Comparison of ENCODE assay signal across 18 cellular contexts in the genomic region with DNA sequence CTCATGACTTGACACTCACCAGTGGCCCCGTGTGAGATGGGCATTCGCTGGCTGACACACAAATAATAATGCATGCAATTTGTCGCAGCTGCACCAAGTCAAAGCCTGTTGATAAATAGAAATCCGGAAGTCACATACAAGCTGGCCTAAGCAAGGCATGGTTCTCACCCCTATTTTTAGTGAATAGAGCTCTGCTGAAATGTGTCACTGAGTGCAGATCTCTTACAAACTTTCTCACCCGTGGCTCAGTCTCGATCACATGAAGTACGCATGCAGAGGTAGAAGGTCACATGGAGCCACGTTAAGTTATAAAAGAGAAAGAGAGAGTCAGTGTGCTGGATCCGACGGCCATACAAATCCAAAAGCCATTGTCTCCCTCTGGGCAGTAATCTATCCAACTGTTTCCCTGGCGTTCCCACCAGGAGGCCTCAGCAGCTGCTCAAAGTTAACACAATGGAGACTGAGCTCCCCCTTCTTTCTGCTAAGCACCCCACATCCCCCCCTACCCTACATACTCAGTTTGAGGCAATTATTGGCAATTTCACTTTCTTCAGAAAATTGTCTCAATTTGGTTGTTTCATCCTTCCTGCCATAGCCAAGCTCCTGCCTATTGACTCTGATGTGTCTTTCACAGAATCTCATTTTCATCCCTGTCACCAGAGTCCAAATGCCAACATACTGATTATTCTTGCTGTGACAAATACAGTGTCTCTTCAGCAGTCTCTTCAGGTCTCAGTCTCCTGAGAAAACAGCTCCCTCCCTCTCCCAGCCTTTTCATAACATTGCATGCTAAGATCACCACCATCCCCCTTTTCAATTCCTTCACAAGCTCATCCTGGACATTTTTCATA.
DNase-seq lines count a peak whose midpoint lies in the region; ATAC-seq and TF ChIP-seq lines count a peak whose summit lies in the region.
"Had no signal": no experiment of that assay in that cellular context is flagged by ENCODE, and none has a peak within 500 bp of the region (broad histone marks: within the 10 kb centered on the region; RNA-seq: fewer than 3 reads in every experiment).

No MANE protein-coding gene starts in this region.

- H3K27ac Mint-ChIP-seq in GM23338 (no peak overlapping the region), osteocyte (ENCODE audit: unreplicated experiment) (no peak overlapping the region), Caco-2 (ENCODE audit: unreplicated experiment) (no peak overlapping the region)
- H3K27ac Mint-ChIP-seq: B cell; CD4-positive, alpha-beta T cell; HFFc6 had no signal

- BruUV-seq in PC-3 (replicated peaks; lab: Mats Ljungman, UMichigan), result no TSS peak
- no TSS peak for BruUV-seq in Caco-2 (replicated peaks; lab: Mats Ljungman, UMichigan)

- H4K20me1 ChIP-seq in GM23338 (replicated peaks; ENCODE audit: insufficient read depth) (no peaks in the 10 kb centered on the region), PC-3 (ENCODE audit: low read length) (no peaks in the 10 kb centered on the region)

- intact Hi-C loops in PC-3 (cut with micrococcal nuclease) (no loop called here), Caco-2 (cut with micrococcal nuclease; ENCODE audit: unreplicated experiment) (no loop called here), right lobe of liver (cut with DNase I) (no loop called here)

- 79% methylated on average over 10 of the region's 11 CpGs for WGBS in right lobe of liver (ENCODE audit: insufficient coverage, low coverage, low lambda C conversion rate, missing lambda C conversion rate)

- H3K4me1 Mint-ChIP-seq in GM23338, result peaks cover 19% of the 10 kb centered on the region; the same call in 2 of the 3 replicates
- peaks cover 7% of the 10 kb centered on the region for H3K4me1 Mint-ChIP-seq in osteocyte (ENCODE audit: unreplicated experiment)
- peaks cover 6% of the 10 kb centered on the region for H3K4me1 Mint-ChIP-seq in Caco-2 (ENCODE audit: low read depth, unreplicated experiment)
- H3K4me1 Mint-ChIP-seq: B cell had no signal

- POLR2A ChIA-PET in PC-3 (lab: Charles Lee; ENCODE audit: unreplicated experiment), result interaction anchor here (0.6 kb wide), 1 partner anchor 466 kb away, joined by 4 read pairs; no protein-coding TSS in a partner anchor
- POLR2A ChIA-PET in Caco-2 (lab: Charles Lee), result interaction anchor here (0.7 kb wide), 1 partner anchor 210 kb away, joined by 4 read pairs; no protein-coding TSS in a partner anchor

- H3K4me2 ChIP-seq in GM23338, result no peak overlapping the region
- H3K4me2 ChIP-seq in PC-3 (ENCODE audit: low read length), result no peak overlapping the region

- H3K9me2 ChIP-seq in GM23338 (ENCODE audit: insufficient read depth) (0 out of 2 replicates have a peak, but pooled peaks cover 5% of the 10 kb centered on the region), PC-3 (replicated peaks; ENCODE audit: low read length) (no peaks in the 10 kb centered on the region)

- no peaks in the 10 kb centered on the region for H3K36me3 ChIP-seq in GM23338 (ENCODE audit: insufficient read depth)
- no peaks in the 10 kb centered on the region for H3K36me3 ChIP-seq in PC-3 (ENCODE audit: low read depth, low read length)
- no peaks in the 10 kb centered on the region for H3K36me3 ChIP-seq in iPS-20b (ENCODE audit: insufficient read depth, low read depth, low read length)
- no peaks in the 10 kb centered on the region for H3K36me3 ChIP-seq in Caco-2 (ENCODE audit: control insufficient read depth, insufficient read depth, low read length)
- H3K36me3 ChIP-seq in right lobe of liver, result no peaks in the 10 kb centered on the region

- CTCF ChIA-PET in PC-3 (lab: Charles Lee) (no interaction called here), Caco-2 (lab: Charles Lee) (no interaction called here)

- no peak for TF ChIP-seq POLR2A in right lobe of liver (IDR thresholded peaks at IDR 0.05)

- H3K27me3 ChIP-seq in GM23338 (ENCODE audit: insufficient read depth), result no peaks in the 10 kb centered on the region
- H3K27me3 ChIP-seq in PC-3 (ENCODE audit: low read length), result no peaks in the 10 kb centered on the region
- no peaks in the 10 kb centered on the region for H3K27me3 ChIP-seq in iPS-20b (ENCODE audit: insufficient read depth, low read length)
- no peaks in the 10 kb centered on the region for H3K27me3 ChIP-seq in Caco-2 (replicated peaks; ENCODE audit: control insufficient read depth, insufficient read depth, low read length)
- H3K27me3 ChIP-seq in right lobe of liver, result no peaks in the 10 kb centered on the region

- no peak for TF ChIP-seq CTCF in GM23338 (conservative IDR thresholded peaks at IDR 0.05; ENCODE audit: low read depth in 2 of 2)
- 0 out of 2 replicates have a peak, but pooled peaks have one; percentile 24 for TF ChIP-seq CTCF in PC-3 (conservative IDR thresholded peaks at IDR 0.05; ENCODE audit: low read depth, low read length)
- no peak for TF ChIP-seq CTCF in osteocyte (IDR thresholded peaks at IDR 0.05)
- TF ChIP-seq CTCF in Caco-2 (IDR thresholded peaks at IDR 0.05; ENCODE audit: insufficient read depth in 1 of 2, low read depth in 1 of 2, low read length in 1 of 2, severe bottlenecking in 1 of 2, unreplicated experiment in 1 of 2), result peak in 1 of 2 experiments; percentile 4
- TF ChIP-seq CTCF in right lobe of liver (IDR thresholded peaks at IDR 0.05), result no peak

- no peak for DNase-seq in GM23338 (ENCODE audit: low spot score)
- no peak for DNase-seq in PC-3
- peak; percentile 17 for DNase-seq in osteocyte (ENCODE audit: extremely low spot score, unreplicated experiment)
- DNase-seq in Caco-2, result no peak
- DNase-seq in NCI-H2029 treated with DMSO at 0.1 percent for 48 hours (lab: John Stamatoyannopoulos, UW), result no peak
- DNase-seq in right lobe of liver, result no peak
- DNase-seq: CD4-positive, alpha-beta T cell; KBM-7; NCI-H1048; NCI-H2029; NCI-H524 treated with DMSO at 0.1 percent for 48 hours; SHP77 had no signal

- no peaks in the 10 kb centered on the region for H3K9me3 ChIP-seq in PC-3 (ENCODE audit: low read length)
- H3K9me3 ChIP-seq in iPS-20b (ENCODE audit: insufficient read depth, low read depth, low read length), result no peaks in the 10 kb centered on the region
- no peaks in the 10 kb centered on the region; the same call in 1 of the 2 replicates for H3K9me3 ChIP-seq in Caco-2
- no peaks in the 10 kb centered on the region for H3K9me3 ChIP-seq in right lobe of liver

- no peak overlapping the region for H3K27ac ChIP-seq in GM23338 (ENCODE audit: low read depth)
- H3K27ac ChIP-seq in PC-3 (ENCODE audit: low read length), result no peak overlapping the region
- H3K27ac ChIP-seq in iPS-20b (ENCODE audit: low read length), result no peak overlapping the region
- H3K27ac ChIP-seq in right lobe of liver, result no peak overlapping the region

- no peak overlapping the region for H3K4me3 ChIP-seq in GM23338
- H3K4me3 ChIP-seq in PC-3 (ENCODE audit: low read length), result no peak overlapping the region
- H3K4me3 ChIP-seq in iPS-20b (ENCODE audit: low read length), result 0 out of 2 replicates have a peak overlapping the region, but pooled peaks have one; percentile 20
- no peak overlapping the region for H3K4me3 ChIP-seq in Caco-2 (ENCODE audit: low read depth, low read length)
- H3K4me3 ChIP-seq in right lobe of liver, result no peak overlapping the region

- H3K4me1 ChIP-seq in GM23338 (ENCODE audit: insufficient read depth) (peaks cover 11% of the 10 kb centered on the region; the same call in 1 of the 2 replicates), PC-3 (ENCODE audit: insufficient read depth, low read length) (peaks cover 11% of the 10 kb centered on the region; the same call in 1 of the 2 replicates), iPS-20b (ENCODE audit: insufficient read depth, low read length) (peaks cover 7% of the 10 kb centered on the region; the same call in 1 of the 2 replicates), Caco-2 (peaks cover 14% of the 10 kb centered on the region), right lobe of liver (peaks cover 0 to 10% (median 2%) of the 10 kb centered on the region in 4 donors)

- no peak overlapping the region for H3K9ac ChIP-seq in PC-3 (ENCODE audit: low read length)
- H3K9ac ChIP-seq in iPS-20b (ENCODE audit: low read depth, low read length), result no peak overlapping the region

- H3F3A ChIP-seq in GM23338 (replicated peaks; ENCODE audit: low read depth), result no peaks in the 10 kb centered on the region
- no peaks in the 10 kb centered on the region for H3F3A ChIP-seq in PC-3 (ENCODE audit: low read length, unreplicated experiment)

- H3K27me3 Mint-ChIP-seq in GM23338 (ENCODE audit: insufficient read depth, low read depth, poor library complexity), result peaks cover 1% of the 10 kb centered on the region
- no peaks in the 10 kb centered on the region for H3K27me3 Mint-ChIP-seq in osteocyte (ENCODE audit: unreplicated experiment)
- H3K27me3 Mint-ChIP-seq in Caco-2 (ENCODE audit: insufficient read depth, unreplicated experiment), result no peaks in the 10 kb centered on the region
- H3K27me3 Mint-ChIP-seq: B cell; CD4-positive, alpha-beta T cell had no signal

- no peaks in the 10 kb centered on the region for H3K9me3 Mint-ChIP-seq in GM23338
- no peaks in the 10 kb centered on the region for H3K9me3 Mint-ChIP-seq in osteocyte (ENCODE audit: unreplicated experiment)
- no peaks in the 10 kb centered on the region for H3K9me3 Mint-ChIP-seq in Caco-2 (ENCODE audit: unreplicated experiment)
- H3K9me3 Mint-ChIP-seq: CD4-positive, alpha-beta T cell; HFFc6 had no signal

- H3K4me3 Mint-ChIP-seq in GM23338, result no peak overlapping the region
- H3K4me3 Mint-ChIP-seq in osteocyte (ENCODE audit: unreplicated experiment), result no peak overlapping the region
- no peak overlapping the region for H3K4me3 Mint-ChIP-seq in Caco-2 (ENCODE audit: unreplicated experiment)
- H3K4me3 Mint-ChIP-seq: B cell; CD4-positive, alpha-beta T cell; HFFc6 had no signal

- H2AFZ ChIP-seq in GM23338, result peak overlapping the region; percentile 85; the same call in 1 of the 2 replicates
- no peak overlapping the region for H2AFZ ChIP-seq in PC-3 (ENCODE audit: low read length)

- 0 out of 3 replicates have a peak, but pooled peaks cover under 1% of the 10 kb centered on the region for H3K36me3 Mint-ChIP-seq in GM23338 (ENCODE audit: low read depth)
- no peaks in the 10 kb centered on the region for H3K36me3 Mint-ChIP-seq in osteocyte (ENCODE audit: unreplicated experiment)
- peaks cover 5% of the 10 kb centered on the region for H3K36me3 Mint-ChIP-seq in Caco-2 (ENCODE audit: insufficient read depth, unreplicated experiment)

- peak; percentile 74; the same call in 2 of the 3 replicates for ATAC-seq in GM23338
- ATAC-seq in PC-3, result no peak
- no peak for ATAC-seq in GM19467 (IDR thresholded peaks at IDR 0.05; ENCODE audit: unreplicated experiment)
- no peak for ATAC-seq in right lobe of liver
- ATAC-seq: Panc1, SK-N-SH treated with all-trans-retinoic acid at 6 μM for 48 hours had no signal

- H3K79me2 ChIP-seq in GM23338 (replicated peaks; ENCODE audit: insufficient read depth) (no peaks in the 10 kb centered on the region), PC-3 (ENCODE audit: low read length) (no peaks in the 10 kb centered on the region)
